8 cellular contexts compared by ENCODE assay signal in the genomic region with DNA sequence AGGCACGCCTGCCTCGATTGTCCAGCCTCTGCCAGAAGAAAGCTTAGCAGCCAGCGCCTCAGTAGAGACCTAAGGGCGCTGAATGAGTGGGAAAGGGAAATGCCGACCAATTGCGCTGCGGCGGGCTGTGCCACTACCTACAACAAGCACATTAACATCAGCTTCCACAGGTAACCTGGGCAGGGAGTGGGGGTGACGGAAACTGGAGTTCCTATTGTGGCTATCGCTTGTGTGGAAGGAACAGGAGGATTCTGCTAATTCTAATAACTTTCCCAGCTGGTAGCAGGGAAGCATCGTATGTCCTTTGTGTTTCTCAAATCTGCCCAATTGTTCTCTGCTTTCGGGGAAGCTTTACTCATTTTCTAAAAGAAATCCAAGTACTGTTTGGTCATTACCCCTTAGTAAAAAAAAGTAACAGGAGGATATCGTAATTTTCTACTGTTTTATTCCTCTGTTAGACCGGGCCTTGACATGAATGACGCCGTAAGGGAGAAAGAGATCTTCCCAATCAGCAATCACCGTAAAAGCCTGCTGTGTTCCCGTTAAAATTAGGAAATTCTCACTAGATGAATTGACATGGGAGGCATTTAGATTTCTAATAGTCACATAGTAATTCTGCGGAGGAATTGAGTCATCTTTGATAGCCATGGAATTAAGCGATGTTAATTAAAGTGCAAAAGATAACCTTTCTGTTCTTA. TPM values are rescaled to one million over a fixed set of nuclear protein-coding genes. Genes with fewer than 3 reads are reported as not detected.
A peak's percentile ranks its signal among the peaks of the same experiment; 100 is the strongest.
DNase-seq lines count a peak whose midpoint lies in the region; ATAC-seq and TF ChIP-seq lines count a peak whose summit lies in the region.

No MANE protein-coding gene starts in this region.

- H3K9me2 ChIP-seq in HCT116 (ENCODE audit: insufficient read depth) = peaks cover 3% of the 10 kb centered on the region; the same call in 1 of the 2 replicates

- H3K4me2 ChIP-seq in HCT116 (ENCODE audit: low read length) = peak overlapping the region; percentile 75

- peaks cover 11 to 18% of the 10 kb centered on the region in 2 experiments for H3K4me1 ChIP-seq in HCT116 (ENCODE audit: control insufficient read depth in 1 of 2, insufficient read depth in 2 of 2, low read length in 2 of 2)
- H3K4me1 ChIP-seq in Peyer's patch = peaks cover 0 to 29% (median 2%) of the 10 kb centered on the region in 4 donors

- H3K4me3 Mint-ChIP-seq in neural crest cell = peak overlapping the region; percentile 98

- TF ChIP-seq RAD21 in HCT116 (IDR thresholded peaks at IDR 0.05; ENCODE audit: low read depth) = no peak

- H4K20me1 ChIP-seq in HCT116 (ENCODE audit: insufficient read depth) = peaks cover 11% of the 10 kb centered on the region; the same call in 1 of the 2 replicates

- H3K4me3 ChIP-seq in HCT116 (replicated peaks in 1 of 2; ENCODE audit: low read depth in 1 of 2, low read length in 2 of 2) = peak overlapping the region; percentile 81 to 97
- peak overlapping the region; percentile 72 to 92 (median 84) for H3K4me3 ChIP-seq in Peyer's patch

- H3K9me3 ChIP-seq in HCT116 (ENCODE audit: control insufficient read depth in 1 of 2, insufficient read depth in 1 of 2, low read depth in 1 of 2, low read length in 2 of 2) (no peaks in the 10 kb centered on the region), Peyer's patch (no peaks in the 10 kb centered on the region)

- RAD21 ChIA-PET in HCT116 (lab: Charles Lee; ENCODE audit: low non-redundant PET in 1 of 2, low total read pairs in 2 of 2, uncharacterized antibody in 2 of 2, unreplicated experiment in 2 of 2) = interaction anchor here (0.9 to 1.7 kb wide), 3 partner anchors 21 to 83 kb away, joined by 3 to 6 read pairs (median 6); no protein-coding TSS in a partner anchor

- H2AFZ ChIP-seq in HCT116 (ENCODE audit: low read depth, low read length, poor library complexity, severe bottlenecking) = no peak overlapping the region

- CTCF ChIA-PET in HCT116 (lab: Charles Lee) = interaction anchor here (1.3 to 2.2 kb wide), 5 partner anchors 13 to 115 kb away, joined by 4 to 11 read pairs (median 5); a partner anchor contains a TSS
- CTCF ChIA-PET in GM10248 (lab: Yijun Ruan, JAX) = interaction anchor here (0.7 to 6.9 kb wide), 10 partner anchors 8 to 107 kb away, joined by 3 to 37 read pairs (median 8); a partner anchor contains a TSS

- H3K27ac ChIP-seq in HCT116 (ENCODE audit: low read depth, low read length) = peak overlapping the region; percentile 80
- H3K27ac ChIP-seq in Peyer's patch = peak overlapping the region; percentile 91 to 98 (median 96)
- peak overlapping the region; percentile 97 for H3K27ac ChIP-seq in epithelial cell of prostate

- no peaks in the 10 kb centered on the region for H3K27me3 ChIP-seq in HCT116 (ENCODE audit: insufficient read depth, low read length)
- no peaks in the 10 kb centered on the region for H3K27me3 ChIP-seq in Peyer's patch

- peaks cover 63% of the 10 kb centered on the region for H3K79me2 ChIP-seq in HCT116 (ENCODE audit: insufficient read depth, low read length)

- no peaks in the 10 kb centered on the region for H3K9me3 Mint-ChIP-seq in neural crest cell

- peaks cover 9% of the 10 kb centered on the region for H3K36me3 Mint-ChIP-seq in neural crest cell (ENCODE audit: low read depth)

- TSS peak; percentile 80 for BruUV-seq in HCT116 (replicated peaks; lab: Mats Ljungman, UMichigan)

- no peaks in the 10 kb centered on the region for H3K27me3 Mint-ChIP-seq in neural crest cell (ENCODE audit: low read depth)

- H3K27ac Mint-ChIP-seq in neural crest cell (ENCODE audit: unreplicated experiment) = peak overlapping the region; percentile 99

- POLR2A ChIA-PET in HCT116 (lab: Charles Lee) = interaction anchor here (0.7 to 2.5 kb wide), 8 partner anchors 11 to 83 kb away, joined by 3 to 19 read pairs (median 4); a partner anchor contains a TSS
- POLR2A ChIA-PET in GM10248 (lab: Yijun Ruan, JAX) = interaction anchor here (0.6 to 2.6 kb wide), 4 partner anchors 21 to 132 kb away, joined by 3 to 34 read pairs (median 4); a partner anchor contains a TSS

- DNase-seq in NCI-H2107 treated with DMSO at 0.1 percent for 48 hours (lab: John Stamatoyannopoulos, UW; ENCODE audit: unreplicated experiment) (peak; percentile 51), NCI-H2107 (lab: John Stamatoyannopoulos, UW) (no peak), HCT116 (ENCODE audit: low read depth, low spot score) (no peak), Peyer's patch (no peak), epithelial cell of prostate (ENCODE audit: low read depth, low spot score) (no peak), neural crest cell (ENCODE audit: low read depth, low spot score) (no peak), NOMO-1 treated with DMSO at 0.1 percent for 48 hours (lab: John Stamatoyannopoulos, UW; ENCODE audit: unreplicated experiment) (no peak), GM10248 (ENCODE audit: extremely low spot score) (no peak)

- intact Hi-C loops in HCT116 (cut with micrococcal nuclease) = loop anchor here (1.0 kb wide), 1 partner anchor 83 kb away; no protein-coding TSS in a partner anchor

- peaks cover 31% of the 10 kb centered on the region for H3K4me1 Mint-ChIP-seq in neural crest cell

- H3K36me3 ChIP-seq in HCT116 (ENCODE audit: control insufficient read depth in 1 of 2, insufficient read depth in 2 of 2, low read length in 2 of 2) = peaks cover 2 to 7% of the 10 kb centered on the region in 2 experiments
- peaks cover 0 to 9% (median 0%) of the 10 kb centered on the region in 3 donors for H3K36me3 ChIP-seq in Peyer's patch

- no peak; the same call in 1 of the 2 replicates for ATAC-seq in HCT116

- H3K9ac ChIP-seq in HCT116 (ENCODE audit: low read length) = peak overlapping the region; percentile 87

- TF ChIP-seq CTCF in HCT116 (IDR thresholded peaks at IDR 0.05 in 2 of 3, conservative IDR thresholded peaks at IDR 0.05 in 1 of 3; ENCODE audit: borderline replicate concordance in 1 of 3, insufficient read depth in 1 of 3, low read depth in 2 of 3, low read length in 2 of 3) = no peak
- no peak for TF ChIP-seq CTCF in Peyer's patch (IDR thresholded peaks at IDR 0.05)
- TF ChIP-seq CTCF in neural crest cell (conservative IDR thresholded peaks at IDR 0.05) = no peak
- TF ChIP-seq CTCF in GM10248 (IDR thresholded peaks at IDR 0.05; ENCODE audit: control extremely low read depth, extremely low read depth, low read depth, missing control alignments) = no peak

- TF ChIP-seq POLR2A in HCT116 (IDR thresholded peaks at IDR 0.05; ENCODE audit: borderline replicate concordance, extremely low read depth, insufficient read depth, insufficient read length) = no peak
- no peak for TF ChIP-seq POLR2A in Peyer's patch (IDR thresholded peaks at IDR 0.05)

TF ChIP-seq in HCT116, 20 proteins besides CTCF, POLR2A, EP300 and RAD21:
- TF ChIP-seq ZFX (IDR thresholded peaks at IDR 0.05) (no peak), SP1 (IDR thresholded peaks at IDR 0.05; ENCODE audit: low read depth) (0 out of 2 replicates have a peak, but pooled peaks have one; percentile 4)

RNA-seq across cellular contexts. Expression of a gene that starts 0.5 kb away (rescaled TPM):
- total RNA-seq in HCT116 (2021; ENCODE audit: unreplicated experiment) (3.7 TPM), Peyer's patch (1 to 10 TPM; 2.8 to 7.5 (median 3.7) TPM), neural crest cell (9.1 and 10.4 TPM in 2 replicates)
- 1.4 and 2.5 TPM in 2 replicates for polyA plus RNA-seq in HCT116 (2012)

RNA-seq across cellular contexts. Expression of a gene that starts 0.9 kb away (rescaled TPM):
- total RNA-seq in HCT116 (2021; ENCODE audit: unreplicated experiment) = 37.1 TPM
- 6.5 and 11.6 TPM in 2 replicates for polyA plus RNA-seq in HCT116 (2012)
- 100 to 1,000 TPM; 131 to 309 (median 156) TPM for total RNA-seq in Peyer's patch
- 40.5 and 42.3 TPM in 2 replicates for total RNA-seq in neural crest cell

RNA-seq across cellular contexts. Expression of a gene that starts 21.3 kb away (rescaled TPM):
- total RNA-seq in HCT116 (2021; ENCODE audit: unreplicated experiment) (18.9 TPM), Peyer's patch (10 to 100 TPM; 12.4 to 48.3 (median 43.6) TPM), neural crest cell (21.4 and 27.0 TPM in 2 replicates)
- polyA plus RNA-seq in HCT116 (2012) = 11.0 and 12.4 TPM in 2 replicates
